Comparison of ENCODE assay signal across 8 cellular contexts in genomic region chr9:127942152-127943010, GRCh38. TPM values are rescaled to one million over a fixed set of nuclear protein-coding genes. Genes with fewer than 3 reads are reported as not detected.
DNase-seq lines count a peak whose midpoint lies in the region; ATAC-seq and TF ChIP-seq lines count a peak whose summit lies in the region.

No MANE protein-coding gene starts in this region.

- peak; percentile 62 to 90 (median 72) for TF ChIP-seq CTCF in body of pancreas (IDR thresholded peaks at IDR 0.05)

- H3K4me3 ChIP-seq in SJSA1 (no peak overlapping the region), body of pancreas (no peak overlapping the region)

- peak; percentile 29 for DNase-seq in DMS114 treated with DMSO at 0.1 percent for 48 hours (lab: John Stamatoyannopoulos, UW; ENCODE audit: unreplicated experiment)
- peak in 68 of 76 experiments; percentile 21 to 80 (median 62) for DNase-seq in HUDEP-2 (lab: John Stamatoyannopoulos, UW; ENCODE audit: unreplicated experiment in 76 of 76)
- DNase-seq in SJSA1 (ENCODE audit: low read depth in 1 of 2, low spot score in 2 of 2), result peak; percentile 40 to 66
- peak; percentile 59 to 71 (median 66) for DNase-seq in body of pancreas
- peak; percentile 87 for DNase-seq in iPS-NIHi11 (ENCODE audit: low spot score)
- peak; percentile 41 for DNase-seq in stimulated activated CD4-positive, alpha-beta T cell treated with anti-CD3 and anti-CD28 coated beads, Interleukin-12 subunit alpha, Interleukin-12 subunit beta, amount 100 ng/mL, for 4 hours

- H3K4me1 ChIP-seq in SJSA1 (replicated peaks) (peaks cover 8% of the 10 kb centered on the region), body of pancreas (peaks cover 8% of the 10 kb centered on the region)

- H3K36me3 ChIP-seq in SJSA1, result peaks cover 30% of the 10 kb centered on the region
- H3K36me3 ChIP-seq in body of pancreas (replicated peaks in 1 of 2; ENCODE audit: insufficient read depth in 1 of 2, low read depth in 2 of 2), result peaks cover 0 to 7% of the 10 kb centered on the region in 2 donors

- H3K27ac ChIP-seq in SJSA1 (no peak overlapping the region), body of pancreas (no peak overlapping the region)

- ATAC-seq in body of pancreas (peak; percentile 62), HG03565 (IDR thresholded peaks at IDR 0.05; ENCODE audit: unreplicated experiment) (no peak), HG03280 (IDR thresholded peaks at IDR 0.05; ENCODE audit: unreplicated experiment) (no peak)

- no peak for TF ChIP-seq POLR2A in body of pancreas (IDR thresholded peaks at IDR 0.05)

- WGBS in body of pancreas, 2 donors, result 63 to 75% methylated on average over 6 to 20 of the region's 20 CpGs

- no peaks in the 10 kb centered on the region for H3K27me3 ChIP-seq in SJSA1 (replicated peaks)
- H3K27me3 ChIP-seq in body of pancreas, result no peaks in the 10 kb centered on the region

- H3K9me3 ChIP-seq in SJSA1 (replicated peaks), result no peaks in the 10 kb centered on the region
- H3K9me3 ChIP-seq in body of pancreas, result no peaks in the 10 kb centered on the region

- intact Hi-C loops in body of pancreas (cut with DNase I), result loop anchor here (2.0 to 10.0 kb wide), 2 partner anchors 94 to 182 kb away; partner anchors contain the start of gene PTGES2

RNA-seq across cellular contexts. Expression of gene DPM2, which starts 4.7 kb away (rescaled TPM):
- 20.4 and 24.5 TPM in 2 replicates for total RNA-seq in SJSA1 (2014; rRNA removed; shearing (Covaris generic))
- 10 to 100 TPM; 23.3 to 39.9 TPM for total RNA-seq in body of pancreas

RNA-seq across cellular contexts. Expression of gene PIP5KL1, which starts 11.8 kb away (rescaled TPM):
- total RNA-seq in SJSA1 (2014; rRNA removed; shearing (Covaris generic)), result 1.6 and 18.4 TPM in 2 replicates
- 1 to 10 TPM; 1.3 to 2.6 TPM for total RNA-seq in body of pancreas

RNA-seq across cellular contexts. Expression of gene ST6GALNAC4, which starts 25.5 kb away (rescaled TPM):
- total RNA-seq in SJSA1 (2014; rRNA removed; shearing (Covaris generic)), result 26.5 and 43.5 TPM in 2 replicates
- 10 to 100 TPM; 36.6 to 63.8 TPM for total RNA-seq in body of pancreas

RNA-seq across cellular contexts. Expression of gene EEIG1, which starts 38.4 kb away (rescaled TPM):
- total RNA-seq in SJSA1 (2014; rRNA removed; shearing (Covaris generic)), result 3.5 and 4.6 TPM in 2 replicates
- total RNA-seq in body of pancreas, result 10 to 100 TPM; 41.9 to 42.0 TPM

RNA-seq across cellular contexts. Expression of gene ST6GALNAC6, which starts 43.0 kb away (rescaled TPM):
- 37.0 and 42.9 TPM in 2 replicates for total RNA-seq in SJSA1 (2014; rRNA removed; shearing (Covaris generic))
- 10 to 100 TPM; 46.1 to 66.7 TPM for total RNA-seq in body of pancreas

Comparison
In these comparisons a context has a peak if more than half of its experiments do, and no peak if none do; other contexts are left out.
1. DNase-seq: peak in every context shown above with its lines; median percentile 87 in iPS-NIHi11; 66 in body of pancreas; 62 in HUDEP-2; 53 in SJSA1; 41 in stimulated activated CD4-positive, alpha-beta T cell treated with anti-CD3 and anti-CD28 coated beads, Interleukin-12 subunit alpha, Interleukin-12 subunit beta, amount 100 ng/mL, for 4 hours; 29 in DMS114 treated with DMSO at 0.1 percent for 48 hours.